In the genomic region with DNA sequence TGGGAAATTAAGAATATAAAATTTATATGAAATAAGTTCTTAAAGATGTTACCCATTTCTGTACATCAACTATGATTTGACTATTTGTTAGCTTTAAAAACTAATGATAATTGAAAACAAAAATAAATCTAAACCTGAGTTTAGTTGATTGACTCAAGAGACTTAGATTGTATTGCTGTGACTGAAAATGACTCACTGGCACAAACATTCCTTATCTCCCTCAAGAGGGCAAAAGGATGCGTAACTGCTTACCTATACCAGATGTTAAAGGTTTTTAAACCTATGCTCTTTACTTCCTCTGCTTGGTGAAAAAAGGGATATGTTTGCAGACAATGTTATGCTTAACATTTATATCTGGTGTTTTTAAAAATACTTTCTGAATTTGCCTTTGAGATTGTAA, we compare ENCODE assay signal across 2 cellular contexts.
TF ChIP-seq lines count a peak whose summit lies in the region.

No MANE protein-coding gene starts in this region.

TF ChIP-seq in endothelial cell of umbilical vein, 7 proteins besides CTCF, POLR2A, EP300 and RAD21:
- TF ChIP-seq JUN (IDR thresholded peaks at IDR 0.05; ENCODE audit: borderline replicate concordance, insufficient read depth, insufficient read length, low read depth), result no peak
- TF ChIP-seq FOS (IDR thresholded peaks at IDR 0.05; ENCODE audit: borderline replicate concordance, insufficient read depth, low read length), result peak; percentile 34
- peak; percentile 13 for TF ChIP-seq GATA2 (IDR thresholded peaks at IDR 0.05; ENCODE audit: insufficient read depth, insufficient read length, low read depth, low read length)

TF ChIP-seq in HepG2, 621 proteins besides CTCF, POLR2A, EP300 and RAD21:
- TF ChIP-seq KDM1A (CRISPR knock-in tag; IDR thresholded peaks at IDR 0.05), result no peak
- TF ChIP-seq ZNF451 (CRISPR knock-in tag; IDR thresholded peaks at IDR 0.05), result no peak
- TF ChIP-seq, protein P1, sequence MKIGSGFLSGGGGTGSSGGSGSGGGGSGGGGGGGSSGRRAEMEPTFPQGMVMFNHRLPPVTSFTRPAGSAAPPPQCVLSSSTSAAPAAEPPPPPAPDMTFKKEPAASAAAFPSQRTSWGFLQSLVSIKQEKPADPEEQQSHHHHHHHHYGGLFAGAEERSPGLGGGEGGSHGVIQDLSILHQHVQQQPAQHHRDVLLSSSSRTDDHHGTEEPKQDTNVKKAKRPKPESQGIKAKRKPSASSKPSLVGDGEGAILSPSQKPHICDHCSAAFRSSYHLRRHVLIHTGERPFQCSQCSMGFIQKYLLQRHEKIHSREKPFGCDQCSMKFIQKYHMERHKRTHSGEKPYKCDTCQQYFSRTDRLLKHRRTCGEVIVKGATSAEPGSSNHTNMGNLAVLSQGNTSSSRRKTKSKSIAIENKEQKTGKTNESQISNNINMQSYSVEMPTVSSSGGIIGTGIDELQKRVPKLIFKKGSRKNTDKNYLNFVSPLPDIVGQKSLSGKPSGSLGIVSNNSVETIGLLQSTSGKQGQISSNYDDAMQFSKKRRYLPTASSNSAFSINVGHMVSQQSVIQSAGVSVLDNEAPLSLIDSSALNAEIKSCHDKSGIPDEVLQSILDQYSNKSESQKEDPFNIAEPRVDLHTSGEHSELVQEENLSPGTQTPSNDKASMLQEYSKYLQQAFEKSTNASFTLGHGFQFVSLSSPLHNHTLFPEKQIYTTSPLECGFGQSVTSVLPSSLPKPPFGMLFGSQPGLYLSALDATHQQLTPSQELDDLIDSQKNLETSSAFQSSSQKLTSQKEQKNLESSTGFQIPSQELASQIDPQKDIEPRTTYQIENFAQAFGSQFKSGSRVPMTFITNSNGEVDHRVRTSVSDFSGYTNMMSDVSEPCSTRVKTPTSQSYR (CRISPR knock-in tag; IDR thresholded peaks at IDR 0.05; ENCODE audit: borderline replicate concordance), result no peak
- TF ChIP-seq ZMYM4 (CRISPR knock-in tag; IDR thresholded peaks at IDR 0.05), result no peak
- TF ChIP-seq FOXK1 (CRISPR knock-in tag; IDR thresholded peaks at IDR 0.05; ENCODE audit: borderline replicate concordance, low read depth), result no peak
- TF ChIP-seq PAF1 (CRISPR knock-in tag; IDR thresholded peaks at IDR 0.05), result no peak
- TF ChIP-seq, protein P2, sequence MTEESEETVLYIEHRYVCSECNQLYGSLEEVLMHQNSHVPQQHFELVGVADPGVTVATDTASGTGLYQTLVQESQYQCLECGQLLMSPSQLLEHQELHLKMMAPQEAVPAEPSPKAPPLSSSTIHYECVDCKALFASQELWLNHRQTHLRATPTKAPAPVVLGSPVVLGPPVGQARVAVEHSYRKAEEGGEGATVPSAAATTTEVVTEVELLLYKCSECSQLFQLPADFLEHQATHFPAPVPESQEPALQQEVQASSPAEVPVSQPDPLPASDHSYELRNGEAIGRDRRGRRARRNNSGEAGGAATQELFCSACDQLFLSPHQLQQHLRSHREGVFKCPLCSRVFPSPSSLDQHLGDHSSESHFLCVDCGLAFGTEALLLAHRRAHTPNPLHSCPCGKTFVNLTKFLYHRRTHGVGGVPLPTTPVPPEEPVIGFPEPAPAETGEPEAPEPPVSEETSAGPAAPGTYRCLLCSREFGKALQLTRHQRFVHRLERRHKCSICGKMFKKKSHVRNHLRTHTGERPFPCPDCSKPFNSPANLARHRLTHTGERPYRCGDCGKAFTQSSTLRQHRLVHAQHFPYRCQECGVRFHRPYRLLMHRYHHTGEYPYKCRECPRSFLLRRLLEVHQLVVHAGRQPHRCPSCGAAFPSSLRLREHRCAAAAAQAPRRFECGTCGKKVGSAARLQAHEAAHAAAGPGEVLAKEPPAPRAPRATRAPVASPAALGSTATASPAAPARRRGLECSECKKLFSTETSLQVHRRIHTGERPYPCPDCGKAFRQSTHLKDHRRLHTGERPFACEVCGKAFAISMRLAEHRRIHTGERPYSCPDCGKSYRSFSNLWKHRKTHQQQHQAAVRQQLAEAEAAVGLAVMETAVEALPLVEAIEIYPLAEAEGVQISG (CRISPR knock-in tag; IDR thresholded peaks at IDR 0.05), result no peak
- TF ChIP-seq CHCHD3 (CRISPR knock-in tag; IDR thresholded peaks at IDR 0.05), result no peak
- no peak for TF ChIP-seq NR3C1 (CRISPR knock-in tag; IDR thresholded peaks at IDR 0.05)
- TF ChIP-seq, protein P3, sequence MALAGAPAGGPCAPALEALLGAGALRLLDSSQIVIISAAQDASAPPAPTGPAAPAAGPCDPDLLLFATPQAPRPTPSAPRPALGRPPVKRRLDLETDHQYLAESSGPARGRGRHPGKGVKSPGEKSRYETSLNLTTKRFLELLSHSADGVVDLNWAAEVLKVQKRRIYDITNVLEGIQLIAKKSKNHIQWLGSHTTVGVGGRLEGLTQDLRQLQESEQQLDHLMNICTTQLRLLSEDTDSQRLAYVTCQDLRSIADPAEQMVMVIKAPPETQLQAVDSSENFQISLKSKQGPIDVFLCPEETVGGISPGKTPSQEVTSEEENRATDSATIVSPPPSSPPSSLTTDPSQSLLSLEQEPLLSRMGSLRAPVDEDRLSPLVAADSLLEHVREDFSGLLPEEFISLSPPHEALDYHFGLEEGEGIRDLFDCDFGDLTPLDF (CRISPR knock-in tag; IDR thresholded peaks at IDR 0.05), result no peak
- TF ChIP-seq BRCA1 (CRISPR knock-in tag; IDR thresholded peaks at IDR 0.05), result no peak
- TF ChIP-seq, protein P4, sequence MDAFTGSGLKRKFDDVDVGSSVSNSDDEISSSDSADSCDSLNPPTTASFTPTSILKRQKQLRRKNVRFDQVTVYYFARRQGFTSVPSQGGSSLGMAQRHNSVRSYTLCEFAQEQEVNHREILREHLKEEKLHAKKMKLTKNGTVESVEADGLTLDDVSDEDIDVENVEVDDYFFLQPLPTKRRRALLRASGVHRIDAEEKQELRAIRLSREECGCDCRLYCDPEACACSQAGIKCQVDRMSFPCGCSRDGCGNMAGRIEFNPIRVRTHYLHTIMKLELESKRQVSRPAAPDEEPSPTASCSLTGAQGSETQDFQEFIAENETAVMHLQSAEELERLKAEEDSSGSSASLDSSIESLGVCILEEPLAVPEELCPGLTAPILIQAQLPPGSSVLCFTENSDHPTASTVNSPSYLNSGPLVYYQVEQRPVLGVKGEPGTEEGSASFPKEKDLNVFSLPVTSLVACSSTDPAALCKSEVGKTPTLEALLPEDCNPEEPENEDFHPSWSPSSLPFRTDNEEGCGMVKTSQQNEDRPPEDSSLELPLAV (CRISPR knock-in tag; conservative IDR thresholded peaks at IDR 0.05; ENCODE audit: low read depth), result no peak
- no peak for TF ChIP-seq NCOA5 (CRISPR knock-in tag; IDR thresholded peaks at IDR 0.05)
- no peak for TF ChIP-seq ZNF253 (CRISPR knock-in tag; IDR thresholded peaks at IDR 0.05; ENCODE audit: borderline replicate concordance)
- TF ChIP-seq ZNF225 (CRISPR knock-in tag; IDR thresholded peaks at IDR 0.05), result no peak
- TF ChIP-seq JUN (CRISPR knock-in tag; IDR thresholded peaks at IDR 0.05), result no peak
- TF ChIP-seq ZNF782 (CRISPR knock-in tag; IDR thresholded peaks at IDR 0.05; ENCODE audit: borderline replicate concordance), result no peak
- TF ChIP-seq ZNF160 (CRISPR knock-in tag; IDR thresholded peaks at IDR 0.05), result no peak
- no peak for TF ChIP-seq PHF21A (CRISPR knock-in tag; IDR thresholded peaks at IDR 0.05)
- no peak for TF ChIP-seq ZNF510 (CRISPR knock-in tag; IDR thresholded peaks at IDR 0.05; ENCODE audit: low read depth)
